8 cellular contexts compared by ENCODE assay signal in the genomic region with DNA sequence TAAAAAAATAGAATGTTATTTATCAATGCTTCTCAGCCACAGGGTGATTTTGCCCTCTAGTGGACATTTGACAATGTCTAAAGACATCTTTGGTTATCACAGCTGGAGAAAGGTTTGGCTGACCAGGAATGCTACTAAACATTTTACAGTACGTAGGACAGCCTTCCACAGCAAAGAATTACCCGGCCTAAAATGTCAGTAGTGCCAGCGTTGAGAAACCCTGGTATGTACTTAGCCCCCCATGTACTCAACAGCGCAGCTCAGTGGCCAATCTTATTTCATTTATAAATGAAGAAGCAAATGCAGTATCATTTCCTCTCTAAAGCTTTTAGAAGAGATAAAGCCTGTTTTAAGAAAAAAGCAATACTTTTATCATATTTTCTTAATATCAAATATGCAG. TPM values are rescaled to one million over a fixed set of nuclear protein-coding genes. Genes with fewer than 3 reads are reported as not detected.
DNase-seq lines count a peak whose midpoint lies in the region; ATAC-seq and TF ChIP-seq lines count a peak whose summit lies in the region.

No MANE protein-coding gene starts in this region.

- H3K4me3 ChIP-seq in AG04449 (ENCODE audit: low read depth, low read length) (no peak overlapping the region), GM12875 (ENCODE audit: low read depth, low read length) (no peak overlapping the region)

- intact Hi-C loops in left ventricle myocardium superior (cut with micrococcal nuclease), result no loop called here

- POLR2A ChIA-PET in AG04449 (lab: Yijun Ruan, JAX), result interaction anchor here (0.7 to 1.2 kb wide), 4 partner anchors 9 to 290 kb away, joined by 3 to 7 read pairs (median 4); partner anchors contain the start of gene EIF5

- peak; percentile 7 for ATAC-seq in left ventricle myocardium superior

- CTCF ChIA-PET in AG04449 (lab: Yijun Ruan, JAX), result interaction anchor here (0.5 to 6.3 kb wide), 32 partner anchors 9 to 316 kb away, joined by 3 to 116 read pairs (median 5); partner anchors contain the start of genes EIF5 and MARK3

- peak; percentile 19 for TF ChIP-seq CTCF in AG04449 (IDR thresholded peaks at IDR 0.05; ENCODE audit: insufficient read depth, low read length, missing control alignments)
- TF ChIP-seq CTCF in GM12875 (IDR thresholded peaks at IDR 0.05; ENCODE audit: borderline replicate concordance, insufficient read depth, low read depth, low read length), result peak; percentile 61

- DNase-seq in AG04449 (ENCODE audit: low read depth, low spot score) (no peak), NOMO-1 (lab: John Stamatoyannopoulos, UW; ENCODE audit: unreplicated experiment in 2 of 2) (peak; percentile 77 to 82), left ventricle myocardium superior (no peak), smooth muscle cell of the brain vasculature (ENCODE audit: low read depth, low spot score) (peak; percentile 58), ecto neural progenitor cell (ENCODE audit: low spot score) (no peak), GOT3 (lab: John Stamatoyannopoulos, UW) (no peak)
- peak; percentile 44 for DNase-seq in activated naive CD4-positive, alpha-beta T cell treated with anti-CD3 and anti-CD28 coated beads, Interleukin-2, amount 50 U/mL, for 16 hours

RNA-seq across cellular contexts. Expression of gene MARK3, which starts 5.8 kb away (rescaled TPM):
- 127 TPM for total RNA-seq in left ventricle myocardium superior

RNA-seq across cellular contexts. Expression of gene EIF5, which starts 57.0 kb away (rescaled TPM):
- 240 TPM for total RNA-seq in left ventricle myocardium superior

Comparison
In these comparisons a context has a peak if more than half of its experiments do, and no peak if none do; other contexts are left out.
1. DNase-seq: peak in NOMO-1 (2 of 2), activated naive CD4-positive, alpha-beta T cell treated with anti-CD3 and anti-CD28 coated beads, Interleukin-2, amount 50 U/mL, for 16 hours (single experiment) and smooth muscle cell of the brain vasculature (single experiment); none in AG04449 (single experiment), left ventricle myocardium superior (single experiment), ecto neural progenitor cell (single experiment) and GOT3 (single experiment).